18 cellular contexts compared by ENCODE assay signal in genomic region chr7:37577901-37578300, GRCh38.
"Had no signal": no experiment of that assay in that cellular context is flagged by ENCODE, and none has a peak within 500 bp of the region (broad histone marks: within the 10 kb centered on the region; RNA-seq: fewer than 3 reads in every experiment).

No MANE protein-coding gene starts in this region.

- H3K27me3 ChIP-seq: dorsolateral prefrontal cortex, hepatocyte, right lobe of liver, testis had no signal

- H3K9ac ChIP-seq: parathyroid adenoma had no signal

- FAIRE-seq: islet of Langerhans had no signal

- H3K9me3 ChIP-seq: psoas muscle, right lobe of liver, testis had no signal

- H3K9me3 Mint-ChIP-seq: nephron progenitor cell; stimulated activated naive CD8-positive, alpha-beta T cell treated with anti-CD3 and anti-CD28 coated beads, Interleukin-15, Interleukin-2, amounts not matched to agents 100 ng/mL and 50 ng/mL, for 24 hours had no signal

- H3K4me1 Mint-ChIP-seq: naive thymus-derived CD4-positive, alpha-beta T cell; stimulated activated memory B cell treated with anti-CD40 and anti-IgM and Interleukin-4, amounts not matched to agents 10 μg/mL and 1 μg/mL and 100 μg/mL, for 72 hours had no signal

- H3K4me1 ChIP-seq: parathyroid adenoma, psoas muscle, right lobe of liver, testis had no signal

- H3K4me3 Mint-ChIP-seq: naive thymus-derived CD4-positive, alpha-beta T cell; nephron progenitor cell; stimulated activated memory B cell treated with anti-CD40 and anti-IgM and Interleukin-4, amounts not matched to agents 10 μg/mL and 1 μg/mL and 100 μg/mL, for 72 hours; stimulated activated naive CD8-positive, alpha-beta T cell treated with anti-CD3 and anti-CD28 coated beads, Interleukin-15, Interleukin-2, amounts not matched to agents 100 ng/mL and 50 ng/mL, for 24 hours had no signal

- H3K27ac ChIP-seq: coronary artery, hepatocyte, parathyroid adenoma, psoas muscle, right lobe of liver, testis had no signal

- H3K36me3 ChIP-seq: right lobe of liver had no signal

- H3K4me3 ChIP-seq: coronary artery, dorsolateral prefrontal cortex, hepatocyte, psoas muscle, right lobe of liver, testis had no signal

- H2AFZ ChIP-seq: hepatocyte, parathyroid adenoma had no signal

- ATAC-seq: naive thymus-derived CD4-positive, alpha-beta T cell; psoas muscle; right lobe of liver; stimulated activated memory B cell treated with anti-CD40 and anti-IgM and Interleukin-4, amounts not matched to agents 10 μg/mL and 1 μg/mL and 100 μg/mL, for 72 hours had no signal

- DNase-seq: dorsolateral prefrontal cortex; effector CD8-positive, alpha-beta T cell; foreskin melanocyte; head of caudate nucleus; kidney glomerular epithelial cell; naive thymus-derived CD4-positive, alpha-beta T cell; nephron progenitor cell; psoas muscle; retina; right lobe of liver; stimulated activated CD4-positive, alpha-beta T cell treated with anti-CD3 and anti-CD28 coated beads, Interleukin-4, amount 100 ng/mL, for 1 hour; testis had no signal

- H3K4me2 ChIP-seq: hepatocyte had no signal

- H3K79me2 ChIP-seq: hepatocyte, parathyroid adenoma had no signal

- H3K27ac Mint-ChIP-seq: naive thymus-derived CD4-positive, alpha-beta T cell; nephron progenitor cell; stimulated activated memory B cell treated with anti-CD40 and anti-IgM and Interleukin-4, amounts not matched to agents 10 μg/mL and 1 μg/mL and 100 μg/mL, for 72 hours; stimulated activated naive CD8-positive, alpha-beta T cell treated with anti-CD3 and anti-CD28 coated beads, Interleukin-15, Interleukin-2, amounts not matched to agents 100 ng/mL and 50 ng/mL, for 24 hours had no signal

- H3K36me3 Mint-ChIP-seq: naive thymus-derived CD4-positive, alpha-beta T cell; stimulated activated memory B cell treated with anti-CD40 and anti-IgM and Interleukin-4, amounts not matched to agents 10 μg/mL and 1 μg/mL and 100 μg/mL, for 72 hours had no signal
